In the genomic region with DNA sequence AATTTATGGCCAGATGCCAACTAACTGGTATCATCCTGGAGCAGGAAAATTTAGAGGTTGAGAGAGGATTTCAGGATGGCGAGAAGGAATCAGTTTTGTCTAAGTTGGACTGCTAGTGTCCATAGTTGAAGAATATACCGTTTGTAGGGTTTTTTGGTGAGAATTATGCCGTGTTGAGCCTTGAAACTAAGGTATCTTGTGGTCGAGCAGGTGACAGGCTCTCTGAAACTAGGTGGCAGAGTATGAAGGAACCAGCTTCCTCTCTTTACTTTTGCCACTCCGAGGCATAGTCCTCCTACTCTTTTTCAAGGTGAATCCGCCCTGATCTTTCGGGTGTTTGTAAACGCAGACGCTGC, we compare ENCODE assay signal across 8 cellular contexts. TPM values are rescaled to one million over a fixed set of nuclear protein-coding genes. Genes with fewer than 3 reads are reported as not detected.
DNase-seq lines count a peak whose midpoint lies in the region; ATAC-seq and TF ChIP-seq lines count a peak whose summit lies in the region.

No MANE protein-coding gene starts in this region.

- H3K18ac ChIP-seq in neuronal stem cell (ENCODE audit: low read length): no peak overlapping the region

- no peak overlapping the region for H3K4me3 ChIP-seq in smooth muscle cell
- no peak overlapping the region for H3K4me3 ChIP-seq in neuronal stem cell (ENCODE audit: low read length in 2 of 2)
- no peak overlapping the region for H3K4me3 ChIP-seq in body of pancreas

- 93% methylated on average over 9 of the region's 9 CpGs for WGBS in smooth muscle cell (ENCODE audit: low lambda C conversion rate)
- no CpG with 5 or more reads among the region's 9 CpGs for WGBS in neuronal stem cell (ENCODE audit: extremely low coverage in 2 of 2, insufficient read length in 2 of 2, insufficient replicate concordance in 1 of 2), 2 donors
- 83 to 86% methylated on average over 9 of the region's 9 CpGs for WGBS in body of pancreas, 2 donors

- no peaks in the 10 kb centered on the region for H3K9me3 Mint-ChIP-seq in activated B cell treated with CpG ODN at 0.5 μM for 24 hours

- CTCF ChIA-PET in activated B cell treated with CpG ODN at 0.5 μM for 24 hours (lab: Charles Lee): interaction anchor here (1.9 to 2.2 kb wide), 2 partner anchors 14 to 66 kb away, joined by 6 to 8 read pairs; no protein-coding TSS in a partner anchor

- no peak overlapping the region for H3K9ac ChIP-seq in smooth muscle cell (ENCODE audit: low read depth)
- no peak overlapping the region for H3K9ac ChIP-seq in neuronal stem cell (ENCODE audit: low read depth, low read length, poor library complexity)

- DNase-seq in activated B cell treated with CpG ODN at 0.5 μM for 24 hours (no peak), smooth muscle cell (lab: John Stamatoyannopoulos, UW; ENCODE audit: unreplicated experiment) (no peak), neuronal stem cell (ENCODE audit: low spot score) (no peak), DMS79 treated with DMSO at 0.1 percent for 48 hours (lab: John Stamatoyannopoulos, UW) (no peak), T-helper 9 cell (no peak), body of pancreas (no peak)

- no peak overlapping the region for H3K14ac ChIP-seq in neuronal stem cell (ENCODE audit: low read length)

- no peak overlapping the region for H2BK120ac ChIP-seq in neuronal stem cell (ENCODE audit: low read depth, low read length)

- H3F3A ChIP-seq in smooth muscle cell (ENCODE audit: low read depth): no peaks in the 10 kb centered on the region

- no peak overlapping the region for H3K4me3 Mint-ChIP-seq in activated B cell treated with CpG ODN at 0.5 μM for 24 hours

- H3K4me1 Mint-ChIP-seq in activated B cell treated with CpG ODN at 0.5 μM for 24 hours: peaks cover 20% of the 10 kb centered on the region

- H3K27me3 ChIP-seq in smooth muscle cell (ENCODE audit: low read depth) (no peaks in the 10 kb centered on the region), neuronal stem cell (ENCODE audit: control insufficient read depth in 3 of 3, insufficient read depth in 3 of 3, low read depth in 1 of 3, low read length in 3 of 3) (no peaks in the 10 kb centered on the region), body of pancreas (no peaks in the 10 kb centered on the region)

- H2BK15ac ChIP-seq in neuronal stem cell (ENCODE audit: low read length): no peak overlapping the region

- no peaks in the 10 kb centered on the region for H3K36me3 ChIP-seq in smooth muscle cell (ENCODE audit: low read depth)
- no peaks in the 10 kb centered on the region for H3K36me3 ChIP-seq in neuronal stem cell (replicated peaks in 1 of 2; ENCODE audit: control insufficient read depth in 2 of 2, insufficient read depth in 2 of 2, low read length in 2 of 2)
- H3K36me3 ChIP-seq in body of pancreas (replicated peaks in 1 of 2; ENCODE audit: insufficient read depth in 1 of 2, low read depth in 2 of 2): no peaks in the 10 kb centered on the region

- H3K27me3 Mint-ChIP-seq in activated B cell treated with CpG ODN at 0.5 μM for 24 hours: no peaks in the 10 kb centered on the region

- H3K4me1 ChIP-seq in smooth muscle cell (ENCODE audit: low read depth) (peaks cover 15% of the 10 kb centered on the region), neuronal stem cell (ENCODE audit: control insufficient read depth in 2 of 2, insufficient read depth in 1 of 2, low read depth in 1 of 2, low read length in 2 of 2) (peaks cover 4 to 6% of the 10 kb centered on the region in 2 donors), body of pancreas (no peaks in the 10 kb centered on the region)

- TF ChIP-seq POLR2A in body of pancreas (IDR thresholded peaks at IDR 0.05): no peak

- no peak overlapping the region for H3K27ac Mint-ChIP-seq in activated B cell treated with CpG ODN at 0.5 μM for 24 hours

- H4K20me1 ChIP-seq in smooth muscle cell (ENCODE audit: low read depth): peaks cover 14% of the 10 kb centered on the region

- peaks cover 83% of the 10 kb centered on the region for H3K79me2 ChIP-seq in smooth muscle cell (ENCODE audit: low read depth)

- H3K27ac ChIP-seq in smooth muscle cell (ENCODE audit: low read depth) (peak overlapping the region; percentile 79), neuronal stem cell (replicated peaks; ENCODE audit: low read length) (no peak overlapping the region), body of pancreas (peak overlapping the region in 1 of 4 donors; percentile 10)

- H3K79me1 ChIP-seq in neuronal stem cell (ENCODE audit: low read depth, low read length): no peaks in the 10 kb centered on the region

- H2BK5ac ChIP-seq in neuronal stem cell (ENCODE audit: low read length): no peak overlapping the region

- no peak overlapping the region for H2AFZ ChIP-seq in smooth muscle cell (ENCODE audit: low read depth)
- no peak overlapping the region for H2AFZ ChIP-seq in neuronal stem cell (ENCODE audit: low read length)

- H3K9me3 ChIP-seq in smooth muscle cell (replicated peaks; ENCODE audit: low read depth) (no peaks in the 10 kb centered on the region), neuronal stem cell (replicated peaks in 1 of 2; ENCODE audit: control insufficient read depth in 2 of 2, insufficient read depth in 1 of 2, low read depth in 1 of 2, low read length in 2 of 2) (no peaks in the 10 kb centered on the region), body of pancreas (no peaks in the 10 kb centered on the region)

- no peak overlapping the region for H2BK12ac ChIP-seq in neuronal stem cell (ENCODE audit: low read length)

- no peak overlapping the region for H2AK5ac ChIP-seq in neuronal stem cell (ENCODE audit: low read depth, low read length)

- TF ChIP-seq CTCF in activated B cell treated with CpG ODN at 0.5 μM for 24 hours (IDR thresholded peaks at IDR 0.05) (no peak), smooth muscle cell (IDR thresholded peaks at IDR 0.05; ENCODE audit: borderline replicate concordance, insufficient read depth, poor library complexity, severe bottlenecking) (no peak), body of pancreas (IDR thresholded peaks at IDR 0.05) (no peak)

- POLR2A ChIA-PET in activated B cell treated with CpG ODN at 0.5 μM for 24 hours (lab: Charles Lee): interaction anchor here (1.1 to 4.1 kb wide), 6 partner anchors 9 to 42 kb away, joined by 3 to 53 read pairs (median 6); a partner anchor contains a TSS

- ATAC-seq in GM19025 (IDR thresholded peaks at IDR 0.05; ENCODE audit: low read depth, unreplicated experiment) (peak; percentile 75), HG02852 (IDR thresholded peaks at IDR 0.05; ENCODE audit: unreplicated experiment) (peak; percentile 70), activated B cell treated with CpG ODN at 0.5 μM for 24 hours (ENCODE audit: low read depth) (peak; percentile 70), body of pancreas (no peak)

- peak overlapping the region; percentile 69 for H3K4me2 ChIP-seq in smooth muscle cell
- H3K4me2 ChIP-seq in neuronal stem cell (ENCODE audit: insufficient read depth, low read length, poor library complexity, severe bottlenecking): no peak overlapping the region

- H3K23ac ChIP-seq in neuronal stem cell (ENCODE audit: low read depth, low read length, poor library complexity): no peak overlapping the region

- H4K91ac ChIP-seq in neuronal stem cell (ENCODE audit: low read depth, low read length, poor library complexity): no peak overlapping the region

- H3K4ac ChIP-seq in neuronal stem cell (ENCODE audit: low read length): no peak overlapping the region

- no peak overlapping the region for H4K8ac ChIP-seq in neuronal stem cell (ENCODE audit: low read depth, low read length)

- intact Hi-C loops in activated B cell treated with CpG ODN at 0.5 μM for 24 hours (cut with micrococcal nuclease) (loop anchor here (1.0 to 10.0 kb wide), 6 partner anchors 8 to 1933 kb away; a partner anchor contains a TSS), body of pancreas (cut with DNase I) (no loop called here)

- H3K36me3 Mint-ChIP-seq in activated B cell treated with CpG ODN at 0.5 μM for 24 hours (ENCODE audit: low read depth): peaks cover 30% of the 10 kb centered on the region

RNA-seq across cellular contexts. Expression of a gene that starts 9.7 kb away (rescaled TPM):
- total RNA-seq in activated B cell treated with CpG ODN at 0.5 μM for 24 hours (139 and 160 TPM in 2 replicates), smooth muscle cell (36.9 and 37.0 TPM in 2 replicates), body of pancreas (10 to 100 TPM; 12.5 to 35.3 TPM)
- 17.5 and 18.4 TPM in 2 replicates for polyA plus RNA-seq in smooth muscle cell
- polyA plus RNA-seq in neuronal stem cell (2013, experiment 1 of 2): 11.9 TPM
- 12.3 TPM for polyA plus RNA-seq in neuronal stem cell (2013, experiment 2 of 2)
